ENCODE assay signal across 25 cellular contexts in the genomic region with DNA sequence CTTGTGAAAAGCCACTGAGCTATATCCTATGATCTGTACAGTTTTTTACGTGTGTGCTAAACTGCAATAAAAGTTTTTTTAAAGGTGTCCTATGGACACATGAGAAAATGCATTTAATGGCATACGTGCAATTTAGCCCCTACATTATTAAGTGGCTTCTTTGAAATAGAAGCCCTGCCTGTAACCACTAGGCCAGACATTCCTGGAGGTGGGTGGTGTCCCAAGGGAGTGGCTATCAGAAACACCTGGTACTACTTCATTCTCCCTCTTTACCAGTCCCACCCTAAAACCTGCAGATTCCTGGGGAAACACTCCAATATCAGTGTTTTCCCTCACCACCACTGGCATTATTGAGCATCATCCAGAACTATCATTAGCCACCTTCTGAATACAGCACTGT.
"Had no signal": no experiment of that assay in that cellular context is flagged by ENCODE, and none has a peak within 500 bp of the region (broad histone marks: within the 10 kb centered on the region; RNA-seq: fewer than 3 reads in every experiment).

No MANE protein-coding gene starts in this region.

- H3K4me1 ChIP-seq: prostate gland had no signal

- H3K9me3 Mint-ChIP-seq: activated CD4-positive, alpha-beta memory T cell treated with anti-CD3 and anti-CD28 coated beads for 36 hours; activated naive CD4-positive, alpha-beta T cell treated with anti-CD3 and anti-CD28 coated beads, Interleukin-2, amount 50 U/mL, for 72 hours; activated T-cell treated with anti-CD3 and anti-CD28 coated beads, Interleukin-2, amount 50 U/mL, for 72 hours; central memory CD8-positive, alpha-beta T cell had no signal

- ATAC-seq: activated CD4-positive, CD25-positive, alpha-beta regulatory T cell treated with anti-CD3 and anti-CD28 coated beads, Interleukin-2, amount 50 U/mL, for 24 hours; activated naive CD4-positive, alpha-beta T cell treated with anti-CD3 and anti-CD28 coated beads, Interleukin-2, amount 50 U/mL, for 72 hours; sciatic nerve; T-helper 17 cell had no signal

- H3K4me3 Mint-ChIP-seq: activated CD4-positive, alpha-beta memory T cell treated with anti-CD3 and anti-CD28 coated beads for 36 hours; activated T-cell treated with anti-CD3 and anti-CD28 coated beads, Interleukin-2, amount 50 U/mL, for 72 hours; central memory CD8-positive, alpha-beta T cell; T-helper 17 cell had no signal

- H3K4me3 ChIP-seq: esophagus squamous epithelium, ovary, prostate gland, skin epidermis, suprapubic skin, tibial nerve had no signal

- H3K36me3 ChIP-seq: ovary, prostate gland, WERI-Rb-1 had no signal

- H3K27ac Mint-ChIP-seq: activated CD4-positive, alpha-beta memory T cell treated with anti-CD3 and anti-CD28 coated beads for 36 hours had no signal

- H3K9me3 ChIP-seq: esophagus squamous epithelium, ovary, prostate gland, suprapubic skin, tibial nerve had no signal

- H3K27me3 ChIP-seq: esophagus squamous epithelium, ovary, suprapubic skin, tibial nerve had no signal

- H3K27me3 Mint-ChIP-seq: activated CD4-positive, alpha-beta memory T cell treated with anti-CD3 and anti-CD28 coated beads for 36 hours; central memory CD8-positive, alpha-beta T cell; T-helper 17 cell had no signal

- DNase-seq: activated CD4-positive, alpha-beta memory T cell treated with anti-CD3 and anti-CD28 coated beads for 36 hours; activated CD4-positive, alpha-beta T cell treated with anti-CD3 and anti-CD28 coated beads for 48 hours; activated naive CD4-positive, alpha-beta T cell; activated T-cell treated with anti-CD3 and anti-CD28 coated beads, Interleukin-2, amount 50 U/mL, for 72 hours; dermis blood vessel endothelial cell; effector CD4-positive, alpha-beta T cell; esophagus squamous epithelium; mammary epithelial cell; ovary; retina; stimulated activated CD4-positive, alpha-beta T cell treated with anti-CD3 and anti-CD28 coated beads, Interleukin-12 subunit alpha, Interleukin-12 subunit beta, amount 100 ng/mL, for 4 hours; stimulated activated CD4-positive, alpha-beta T cell treated with anti-CD3 and anti-CD28 coated beads, Interleukin-4, amount 100 ng/mL, for 1 hour; SW 1271; T-helper 17 cell; T1000; WERI-Rb-1 had no signal

- H3K27ac ChIP-seq: epithelial cell of prostate, esophagus squamous epithelium, ovary, prostate gland, skin epidermis, suprapubic skin, WERI-Rb-1 had no signal
